ENCODE assay signal across 9 cellular contexts in the genomic region with DNA sequence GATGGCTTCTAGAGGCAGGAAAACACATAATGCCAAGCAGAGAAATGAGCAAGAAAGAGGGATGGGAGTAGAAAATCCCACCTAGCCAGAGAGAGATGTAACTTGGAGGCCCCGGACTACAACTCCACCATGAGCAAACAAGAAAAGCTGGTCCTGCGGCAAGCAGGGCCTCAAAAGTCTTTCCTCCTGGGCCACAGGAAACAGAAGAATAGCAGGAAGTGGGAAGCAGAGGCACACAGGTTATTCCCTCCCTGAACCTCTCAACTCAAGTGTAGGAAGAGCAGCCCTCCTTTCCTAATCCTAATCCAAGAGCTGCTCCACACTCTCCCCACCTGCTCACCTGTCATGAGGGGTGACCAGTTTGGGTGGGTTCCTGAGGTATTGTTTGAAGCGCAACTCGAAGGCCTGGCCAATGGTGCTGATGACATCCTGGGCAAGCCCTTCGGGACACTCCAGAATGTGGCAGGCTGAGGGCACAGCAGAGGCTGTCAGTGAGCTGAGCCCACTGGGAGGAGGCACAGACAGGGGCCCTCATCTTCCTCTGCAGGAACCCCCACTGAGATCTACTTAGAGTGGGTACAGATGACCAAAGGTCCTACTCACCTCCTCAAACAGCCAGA. TPM values are rescaled to one million over a fixed set of nuclear protein-coding genes. Genes with fewer than 3 reads are reported as not detected.
DNase-seq lines count a peak whose midpoint lies in the region; ATAC-seq, FAIRE-seq and TF ChIP-seq lines count a peak whose summit lies in the region.
"Had no signal": no experiment of that assay in that cellular context is flagged by ENCODE, and none has a peak within 500 bp of the region (broad histone marks: within the 10 kb centered on the region; RNA-seq: fewer than 3 reads in every experiment).

No MANE protein-coding gene starts in this region.

- no peak for TF ChIP-seq CTCF in choroid plexus epithelial cell (conservative IDR thresholded peaks at IDR 0.05; ENCODE audit: low read depth, low read length)
- no peak for TF ChIP-seq CTCF in nephron progenitor cell (IDR thresholded peaks at IDR 0.05)
- no peak for TF ChIP-seq CTCF in D721Med (IDR thresholded peaks at IDR 0.05; ENCODE audit: insufficient read depth, missing control alignments)
- TF ChIP-seq CTCF in left lung (IDR thresholded peaks at IDR 0.05), result no peak

- DNase-seq in left ventricle myocardium superior (peak; percentile 15), left cardiac atrium (no peak), choroid plexus epithelial cell (ENCODE audit: low read depth) (no peak), nephron progenitor cell (no peak), D721Med (ENCODE audit: insufficient read length, low spot score) (no peak), left lung (no peak), SKM-1 (lab: John Stamatoyannopoulos, UW; ENCODE audit: unreplicated experiment) (no peak), UCSD-AML1 (lab: John Stamatoyannopoulos, UW; ENCODE audit: unreplicated experiment) (no peak)

- H3K27ac Mint-ChIP-seq in nephron progenitor cell, result peak overlapping the region; percentile 85

- intact Hi-C loops in left ventricle myocardium superior (cut with micrococcal nuclease) (no loop called here), left cardiac atrium (cut with DNase I) (no loop called here), left lung (cut with DNase I) (no loop called here)

- no peak for ATAC-seq in left ventricle myocardium superior
- no peak for ATAC-seq in left cardiac atrium
- no peak for ATAC-seq in left lung

- peak overlapping the region in 1 of 2 donors; percentile 55 for H3K27ac ChIP-seq in left lung

- H3K4me3 ChIP-seq in choroid plexus epithelial cell (ENCODE audit: low read depth, low read length) (peak overlapping the region; percentile 3), left lung (no peak overlapping the region)

- no peak for FAIRE-seq in D721Med (lab: Jason Lieb, UNC)
- FAIRE-seq: colon had no signal

- no peaks in the 10 kb centered on the region for H3K27me3 ChIP-seq in left lung

- peak overlapping the region; percentile 88 for H3K4me3 Mint-ChIP-seq in nephron progenitor cell

- H3K9me3 ChIP-seq in left lung, result no peaks in the 10 kb centered on the region

- H3K27me3 Mint-ChIP-seq in nephron progenitor cell (ENCODE audit: low read depth, poor library complexity), result no peaks in the 10 kb centered on the region

- peaks cover 40 to 73% of the 10 kb centered on the region in 2 donors for H3K4me1 ChIP-seq in left lung

- H3K4me1 Mint-ChIP-seq in nephron progenitor cell, result peaks cover 62% of the 10 kb centered on the region

- peaks cover 0 to 67% of the 10 kb centered on the region in 2 donors for H3K36me3 ChIP-seq in left lung

- H3K9me3 Mint-ChIP-seq in nephron progenitor cell, result no peaks in the 10 kb centered on the region

- peaks cover 42% of the 10 kb centered on the region for H3K36me3 Mint-ChIP-seq in nephron progenitor cell (ENCODE audit: low read depth)

RNA-seq across cellular contexts. Expression of gene SHC1, which starts 3.1 kb away (rescaled TPM):
- total RNA-seq in left ventricle myocardium superior, result 62.1 TPM
- total RNA-seq in left cardiac atrium, result 100 to 1,000 TPM in 1 of 2 donors, 10 to 100 TPM in 1; 88.7 to 102 TPM
- 100 to 1,000 TPM; 134 to 144 TPM for total RNA-seq in left lung

RNA-seq across cellular contexts. Expression of gene PYGO2, which starts 5.9 kb away (rescaled TPM):
- total RNA-seq in left ventricle myocardium superior (14.7 TPM), left cardiac atrium (10 to 100 TPM; 15.3 to 15.8 TPM), left lung (10 to 100 TPM; 26.6 to 30.9 TPM)

RNA-seq across cellular contexts. Expression of gene CKS1B, which starts 7.0 kb away (rescaled TPM):
- total RNA-seq in left ventricle myocardium superior, result 16.7 TPM
- 10 to 100 TPM; 26.9 to 33.8 TPM for total RNA-seq in left cardiac atrium
- 10 to 100 TPM; 29.7 to 40.8 TPM for total RNA-seq in left lung

RNA-seq across cellular contexts. Expression of gene PBXIP1, which starts 11.5 kb away (rescaled TPM):
- total RNA-seq in left ventricle myocardium superior (60.4 TPM), left cardiac atrium (10 to 100 TPM; 58.8 to 69.7 TPM), left lung (10 to 100 TPM; 32.6 to 83.5 TPM)

RNA-seq across cellular contexts. Expression of gene FLAD1, which starts 15.7 kb away (rescaled TPM):
- 31.4 TPM for total RNA-seq in left ventricle myocardium superior
- total RNA-seq in left cardiac atrium, result 10 to 100 TPM; 25.9 to 30.8 TPM
- 10 to 100 TPM; 26.4 to 39.9 TPM for total RNA-seq in left lung
